25 cellular contexts compared by ENCODE assay signal in genomic region chr11:125079878-125080530, GRCh38.
"Had no signal": no experiment of that assay in that cellular context is flagged by ENCODE, and none has a peak within 500 bp of the region (broad histone marks: within the 10 kb centered on the region; RNA-seq: fewer than 3 reads in every experiment).

No MANE protein-coding gene starts in this region.

- H3K36me3 ChIP-seq: breast epithelium had no signal

- H3K4me3 ChIP-seq: breast epithelium, K562 had no signal

- H3K9me3 ChIP-seq: breast epithelium had no signal

- H3K4me1 ChIP-seq: breast epithelium had no signal

- ATAC-seq: activated CD8-positive, alpha-beta T cell treated with anti-CD3 and anti-CD28 coated beads for 36 hours; activated T-cell treated with anti-CD3 and anti-CD28 coated beads, Interleukin-2, amount 50 U/mL, for 72 hours; T-cell had no signal

- H3K27ac ChIP-seq: breast epithelium had no signal

- DNase-seq: activated B cell treated with CpG ODN at 0.5 μM for 24 hours; activated CD4-positive, alpha-beta T cell treated with anti-CD3 and anti-CD28 coated beads, Interleukin-2, amount 50 U/mL, for 1 hour; activated CD8-positive, alpha-beta memory T cell treated with anti-CD3 and anti-CD28 coated beads, Interleukin-2, amount 50 U/mL, for 4 hours; activated CD8-positive, alpha-beta T cell treated with anti-CD3 and anti-CD28 coated beads for 36 hours; activated gamma-delta T cell treated with Interleukin-2 at 50 U/mL for 16 hours; activated naive CD4-positive, alpha-beta T cell treated with anti-CD3 and anti-CD28 coated beads, Interleukin-2, amount 10 ng/mL, durations not matched to agents 7 days and 5 days; activated naive CD8-positive, alpha-beta T cell treated with anti-CD3 and anti-CD28 coated beads for 36 hours; activated T-cell treated with anti-CD3 and anti-CD28 coated beads, Interleukin-2, amount 50 U/mL, for 72 hours; anterior cingulate cortex; caudate nucleus; Karpas-422; MM.1S; NCI-H1105; NCI-H1436; NCI-H1694 treated with DMSO at 0.1 percent for 48 hours; NCI-H2029 treated with DMSO at 0.1 percent for 48 hours; NCI-H510A treated with DMSO at 0.1 percent for 48 hours; NCI-H69; NK-92 treated with Interleukin-12 subunit alpha and Interleukin-12 subunit beta, amount 100 ng/mL, for 24 hours; SIG-M5; T-cell; T-helper 2 cell; T1000 had no signal
